In genomic region chr11:122024278-122024677, GRCh38 we compare ENCODE assay signal across 14 cellular contexts.
"Had no signal": no experiment of that assay in that cellular context is flagged by ENCODE, and none has a peak within 500 bp of the region (broad histone marks: within the 10 kb centered on the region; RNA-seq: fewer than 3 reads in every experiment).

No MANE protein-coding gene starts in this region.

- DNase-seq: activated CD4-positive, alpha-beta T cell treated with anti-CD3 and anti-CD28 coated beads, Interleukin-2, amount 10 ng/mL, durations not matched to agents 24 days and 14 days; activated CD8-positive, alpha-beta T cell treated with anti-CD3 and anti-CD28 coated beads for 36 hours; activated naive CD4-positive, alpha-beta T cell treated with anti-CD3 and anti-CD28 coated beads for 36 hours; activated T-cell treated with anti-CD3 and anti-CD28 coated beads, Interleukin-2, amount 50 U/mL, for 1 hour; anterior cingulate cortex; caudate nucleus; foreskin keratinocyte; left lung; midbrain; stimulated activated CD4-positive, alpha-beta T cell treated with anti-CD3 and anti-CD28 coated beads, Interleukin-4, amount 100 ng/mL, for 24 hours had no signal

- H3K36me3 ChIP-seq: left lung, prostate gland had no signal

- H3K27ac ChIP-seq: foreskin keratinocyte, left lung, prostate gland had no signal

- H3K9me3 ChIP-seq: left lung, prostate gland had no signal

- ATAC-seq: activated CD8-positive, alpha-beta T cell treated with anti-CD3 and anti-CD28 coated beads for 36 hours; activated T-helper 17 cell treated with anti-CD3 and anti-CD28 coated beads, Interleukin-2, amount 50 U/mL, for 72 hours; foreskin keratinocyte; left lung; stimulated activated effector memory CD8-positive, alpha-beta T cell treated with anti-CD3 and anti-CD28 coated beads, Interleukin-12 subunit alpha, Interleukin-12 subunit beta, amount 100 ng/mL, for 72 hours had no signal

- H3K27me3 ChIP-seq: foreskin keratinocyte, left lung had no signal

- H3K4me3 ChIP-seq: left lung, prostate gland, smooth muscle cell had no signal

- H3K4me1 ChIP-seq: foreskin keratinocyte, left lung, prostate gland had no signal

- H3K4me2 ChIP-seq: smooth muscle cell had no signal
